In genomic region chr22:26430600-26430999, GRCh38 we compare ENCODE assay signal across 13 cellular contexts. TPM values are rescaled to one million over a fixed set of nuclear protein-coding genes. Genes with fewer than 3 reads are reported as not detected.
DNase-seq lines count a peak whose midpoint lies in the region; ATAC-seq and TF ChIP-seq lines count a peak whose summit lies in the region.
"Had no signal": no experiment of that assay in that cellular context is flagged by ENCODE, and none has a peak within 500 bp of the region (broad histone marks: within the 10 kb centered on the region; RNA-seq: fewer than 3 reads in every experiment).

No MANE protein-coding gene starts in this region.

- ATAC-seq in stimulated activated naive CD8-positive, alpha-beta T cell treated with anti-CD3 and anti-CD28 coated beads, Interleukin-15, Interleukin-2, amounts not matched to agents 100 U/mL and 50 U/mL, for 24 hours = no peak
- ATAC-seq in gastrocnemius medialis (no peak), HG02840 (IDR thresholded peaks at IDR 0.05; ENCODE audit: low FRiP score, unreplicated experiment) (no peak), GM18907 (IDR thresholded peaks at IDR 0.05; ENCODE audit: unreplicated experiment) (no peak)

- intact Hi-C loops in gastrocnemius medialis (cut with DNase I; ENCODE audit: low total_unique reads) = no loop called here

- TF ChIP-seq CTCF in glutamatergic neuron (IDR thresholded peaks at IDR 0.05; ENCODE audit: partially characterized antibody, unreplicated experiment) = no peak
- no peak for TF ChIP-seq CTCF in gastrocnemius medialis (IDR thresholded peaks at IDR 0.05 in 4 of 5, conservative IDR thresholded peaks at IDR 0.05 in 1 of 5)

- no peaks in the 10 kb centered on the region for H3K9me3 Mint-ChIP-seq in stimulated activated naive CD8-positive, alpha-beta T cell treated with anti-CD3 and anti-CD28 coated beads, Interleukin-15, Interleukin-2, amounts not matched to agents 100 ng/mL and 50 ng/mL, for 24 hours
- H3K9me3 Mint-ChIP-seq in glutamatergic neuron (ENCODE audit: unreplicated experiment) = peaks cover 9% of the 10 kb centered on the region

- no peak for TF ChIP-seq POLR2A in gastrocnemius medialis (IDR thresholded peaks at IDR 0.05)

- peaks cover 59% of the 10 kb centered on the region for H3K4me1 Mint-ChIP-seq in stimulated activated naive CD8-positive, alpha-beta T cell treated with anti-CD3 and anti-CD28 coated beads, Interleukin-15, Interleukin-2, amounts not matched to agents 100 ng/mL and 50 ng/mL, for 24 hours (ENCODE audit: low read depth)
- peaks cover 21% of the 10 kb centered on the region for H3K4me1 Mint-ChIP-seq in glutamatergic neuron (ENCODE audit: low read depth, unreplicated experiment)

- peak overlapping the region; percentile 73 for H3K27ac Mint-ChIP-seq in stimulated activated naive CD8-positive, alpha-beta T cell treated with anti-CD3 and anti-CD28 coated beads, Interleukin-15, Interleukin-2, amounts not matched to agents 100 ng/mL and 50 ng/mL, for 24 hours
- H3K27ac Mint-ChIP-seq in glutamatergic neuron (ENCODE audit: unreplicated experiment) = peak overlapping the region; percentile 53

- H3K9me3 ChIP-seq in gastrocnemius medialis = no peaks in the 10 kb centered on the region
- H3K9me3 ChIP-seq: transverse colon had no signal

- no peak overlapping the region for H3K27ac ChIP-seq in gastrocnemius medialis
- H3K27ac ChIP-seq: transverse colon, WERI-Rb-1 had no signal

- peak overlapping the region; percentile 76 for H3K4me3 Mint-ChIP-seq in stimulated activated naive CD8-positive, alpha-beta T cell treated with anti-CD3 and anti-CD28 coated beads, Interleukin-15, Interleukin-2, amounts not matched to agents 100 ng/mL and 50 ng/mL, for 24 hours
- H3K4me3 Mint-ChIP-seq in glutamatergic neuron (ENCODE audit: unreplicated experiment) = peak overlapping the region; percentile 95

- H3K36me3 Mint-ChIP-seq in stimulated activated naive CD8-positive, alpha-beta T cell treated with anti-CD3 and anti-CD28 coated beads, Interleukin-15, Interleukin-2, amounts not matched to agents 100 ng/mL and 50 ng/mL, for 24 hours (ENCODE audit: low read depth) = peaks cover 26% of the 10 kb centered on the region
- peaks cover 5% of the 10 kb centered on the region for H3K36me3 Mint-ChIP-seq in glutamatergic neuron (ENCODE audit: unreplicated experiment)

- H3K4me3 ChIP-seq in gastrocnemius medialis = no peak overlapping the region

- no peaks in the 10 kb centered on the region for H3K27me3 Mint-ChIP-seq in stimulated activated naive CD8-positive, alpha-beta T cell treated with anti-CD3 and anti-CD28 coated beads, Interleukin-15, Interleukin-2, amounts not matched to agents 100 ng/mL and 50 ng/mL, for 24 hours
- H3K27me3 Mint-ChIP-seq in glutamatergic neuron (ENCODE audit: unreplicated experiment) = peaks cover 17% of the 10 kb centered on the region

- H3K4me1 ChIP-seq in gastrocnemius medialis = peaks cover 3% of the 10 kb centered on the region in 2 donors

- peaks cover 25 to 35% (median 31%) of the 10 kb centered on the region in 3 donors for H3K27me3 ChIP-seq in gastrocnemius medialis
- H3K27me3 ChIP-seq: transverse colon had no signal

- H3K36me3 ChIP-seq in gastrocnemius medialis = no peaks in the 10 kb centered on the region
- H3K36me3 ChIP-seq: transverse colon had no signal

- DNase-seq in stimulated activated naive CD8-positive, alpha-beta T cell treated with anti-CD3 and anti-CD28 coated beads, Interleukin-15, Interleukin-2, amounts not matched to agents 100 U/mL and 50 U/mL, for 24 hours = no peak
- DNase-seq in activated CD4-positive, alpha-beta T cell treated with anti-CD3 and anti-CD28 coated beads, Interleukin-2, amount 50 U/mL, for 48 hours = peak; percentile 5 to 7
- DNase-seq in glutamatergic neuron = no peak
- DNase-seq in SKM-1 treated with dmso at 0.1 percent for 144 hours (lab: John Stamatoyannopoulos, UW; ENCODE audit: unreplicated experiment) = no peak
- no peak for DNase-seq in gastrocnemius medialis
- DNase-seq: GOT3, NCI-H345, Right ventricle myocardium superior, transverse colon, WERI-Rb-1 had no signal

- in situ Hi-C loops in gastrocnemius medialis (cut with MboI; ENCODE audit: low sequenced_read_pairs in 4 of 4) = no loop called here

RNA-seq across cellular contexts. Expression of gene ASPHD2, which starts 1.5 kb away (rescaled TPM):
- 19.0 TPM for total RNA-seq in glutamatergic neuron (ENCODE audit: unreplicated experiment)
- under 1 TPM in 2 of 4 donors, not detected in 2; 0.07 to 0.10 TPM for total RNA-seq in gastrocnemius medialis
- total RNA-seq: Right ventricle myocardium superior had no signal

RNA-seq across cellular contexts. Expression of gene HPS4, which starts 53.0 kb away (rescaled TPM):
- total RNA-seq in glutamatergic neuron (ENCODE audit: unreplicated experiment) = 55.1 TPM
- total RNA-seq in gastrocnemius medialis = 10 to 100 TPM in 3 of 4 donors, 1 to 10 TPM in 1; 7.0 to 13.9 (median 10.5) TPM

RNA-seq across cellular contexts. Expression of gene SRRD, which starts 53.1 kb away (rescaled TPM):
- 20.1 TPM for total RNA-seq in glutamatergic neuron (ENCODE audit: unreplicated experiment)
- total RNA-seq in gastrocnemius medialis = 10 to 100 TPM; 24.0 to 53.1 (median 27.4) TPM

Comparison
In these comparisons a context has a peak if more than half of its experiments do, and no peak if none do; other contexts are left out.
1. DNase-seq: peak in activated CD4-positive, alpha-beta T cell treated with anti-CD3 and anti-CD28 coated beads, Interleukin-2, amount 50 U/mL, for 48 hours (2 of 2); none in stimulated activated naive CD8-positive, alpha-beta T cell treated with anti-CD3 and anti-CD28 coated beads, Interleukin-15, Interleukin-2, amounts not matched to agents 100 U/mL and 50 U/mL, for 24 hours (single experiment), glutamatergic neuron (single experiment), SKM-1 treated with dmso at 0.1 percent for 144 hours (single experiment) and gastrocnemius medialis (0 of 2).
2. RNA of gene ASPHD2, which starts 1.5 kb away (total RNA-seq): 19.0 TPM in glutamatergic neuron (single experiment); 0.07 to 0.10 TPM in gastrocnemius medialis; every median in the first group is over 10 times any median in the second.